ENCODE assay signal across 28 cellular contexts in genomic region chr20:57940376-57940775, GRCh38.
"Had no signal": no experiment of that assay in that cellular context is flagged by ENCODE, and none has a peak within 500 bp of the region (broad histone marks: within the 10 kb centered on the region; RNA-seq: fewer than 3 reads in every experiment).

No MANE protein-coding gene starts in this region.

- H3K9me3 ChIP-seq: gastrocnemius medialis, mucosa of descending colon, ovary, suprapubic skin, transverse colon, upper lobe of right lung, vagina had no signal

- H3K36me3 ChIP-seq: gastrocnemius medialis, ovary, suprapubic skin, transverse colon, upper lobe of right lung, vagina had no signal

- DNase-seq: dorsolateral prefrontal cortex; effector CD4-positive, alpha-beta T cell; endodermal cell; foreskin fibroblast; gastrocnemius medialis; head of caudate nucleus; kidney; naive B cell; occipital lobe; ovary; stimulated activated CD4-positive, alpha-beta T cell treated with anti-CD3 and anti-CD28 coated beads, Interleukin-12 subunit alpha, Interleukin-12 subunit beta, amount 100 ng/mL, for 4 hours; stimulated activated CD4-positive, alpha-beta T cell treated with anti-CD3 and anti-CD28 coated beads, Interleukin-1b, Interleukin-23, amount 100 ng/mL, for 48 hours; stimulated activated CD4-positive, alpha-beta T cell treated with anti-CD3 and anti-CD28 coated beads, Interleukin-4, amount 100 ng/mL, for 1 hour; stimulated activated CD8-positive, alpha-beta memory T cell treated with anti-CD3 and anti-CD28 coated beads, Interleukin-4, amount 100 ng/mL, for 48 hours; stimulated activated naive CD4-positive, alpha-beta T cell; stimulated activated naive CD8-positive, alpha-beta T cell treated with anti-CD3 and anti-CD28 coated beads, Interleukin-15, amount 100 ng/mL, for 72 hours; upper lobe of right lung had no signal

- H3K27ac ChIP-seq: dorsolateral prefrontal cortex, epithelial cell of prostate, gastrocnemius medialis, ovary, suprapubic skin, transverse colon, upper lobe of right lung, vagina had no signal

- H3K4me1 Mint-ChIP-seq: memory B cell; naive B cell; stimulated activated naive CD8-positive, alpha-beta T cell treated with anti-CD3 and anti-CD28 coated beads, Interleukin-15, amount 100 ng/mL, for 72 hours had no signal

- H3K27me3 ChIP-seq: gastrocnemius medialis, ovary, suprapubic skin, transverse colon, upper lobe of right lung, vagina had no signal

- H3K4me1 ChIP-seq: gastrocnemius medialis, upper lobe of right lung had no signal

- ATAC-seq: esophagus mucosa; gastrocnemius medialis; sciatic nerve; stimulated activated naive CD8-positive, alpha-beta T cell treated with anti-CD3 and anti-CD28 coated beads, Interleukin-15, amount 100 ng/mL, for 72 hours; upper lobe of right lung had no signal

- H3K4me3 Mint-ChIP-seq: endodermal cell; memory B cell; mesothelial cell of epicardium; naive B cell; stimulated activated naive CD8-positive, alpha-beta T cell treated with anti-CD3 and anti-CD28 coated beads, Interleukin-15, amount 100 ng/mL, for 72 hours had no signal

- H3K36me3 Mint-ChIP-seq: memory B cell, mesothelial cell of epicardium had no signal

- H3K4me3 ChIP-seq: dorsolateral prefrontal cortex, gastrocnemius medialis, lung, mucosa of descending colon, ovary, smooth muscle cell, suprapubic skin, transverse colon, upper lobe of right lung, vagina had no signal

- H3K27ac Mint-ChIP-seq: endodermal cell, memory B cell, mesothelial cell of epicardium, naive B cell had no signal

- H3K9me3 Mint-ChIP-seq: endodermal cell; stimulated activated naive CD8-positive, alpha-beta T cell treated with anti-CD3 and anti-CD28 coated beads, Interleukin-15, amount 100 ng/mL, for 72 hours had no signal
